14 cellular contexts compared by ENCODE assay signal in genomic region chr1:199102239-199102638, GRCh38.
A peak's percentile ranks its signal among the peaks of the same experiment; 100 is the strongest.
DNase-seq lines count a peak whose midpoint lies in the region; ATAC-seq lines count a peak whose summit lies in the region.
"Had no signal": no experiment of that assay in that cellular context is flagged by ENCODE, and none has a peak within 500 bp of the region (broad histone marks: within the 10 kb centered on the region; RNA-seq: fewer than 3 reads in every experiment).

No MANE protein-coding gene starts in this region.

- DNase-seq in stimulated activated naive CD8-positive, alpha-beta T cell treated with anti-CD3 and anti-CD28 coated beads, Interleukin-15, amount 100 ng/mL, for 72 hours: peak in 1 of 2 donors; percentile 40
- DNase-seq in stimulated activated naive CD8-positive, alpha-beta T cell treated with anti-CD3 and anti-CD28 coated beads, Interleukin-15, Interleukin-2, amounts not matched to agents 100 U/mL and 50 U/mL, for 24 hours: no peak
- DNase-seq in effector memory CD4-positive, alpha-beta T cell: no peak
- DNase-seq in GDM1 (lab: John Stamatoyannopoulos, UW) (no peak), glomerular visceral epithelial cell (ENCODE audit: extremely low spot score) (no peak), CD1c-positive myeloid dendritic cell (ENCODE audit: extremely low spot score) (no peak)
- DNase-seq: activated CD4-positive, alpha-beta T cell treated with anti-CD3 and anti-CD28 coated beads, Interleukin-2, amount 50 U/mL, for 1 hour; cerebellar nuclear complex; KBM-7; mesendoderm; stimulated activated naive CD4-positive, alpha-beta T cell treated with Interleukin-2 at 50 U/mL for 16 hours had no signal

- H3K27ac ChIP-seq in effector memory CD4-positive, alpha-beta T cell (ENCODE audit: insufficient read depth, low read length, poor library complexity, severe bottlenecking): no peak overlapping the region

- no peaks in the 10 kb centered on the region for H3K27me3 ChIP-seq in effector memory CD4-positive, alpha-beta T cell (replicated peaks; ENCODE audit: control insufficient read depth, insufficient read depth, low read length, poor library complexity, severe bottlenecking)

- no peak overlapping the region for H3K4me3 ChIP-seq in effector memory CD4-positive, alpha-beta T cell (ENCODE audit: insufficient read depth, low read depth, low read length, poor library complexity, severe bottlenecking)

- ATAC-seq in stimulated activated naive CD8-positive, alpha-beta T cell treated with anti-CD3 and anti-CD28 coated beads, Interleukin-15, amount 100 ng/mL, for 72 hours: peak; percentile 97
- ATAC-seq in stimulated activated naive CD8-positive, alpha-beta T cell treated with anti-CD3 and anti-CD28 coated beads, Interleukin-15, Interleukin-2, amounts not matched to agents 100 U/mL and 50 U/mL, for 24 hours: no peak
- peak; percentile 77 for ATAC-seq in GM21576 (IDR thresholded peaks at IDR 0.05; ENCODE audit: unreplicated experiment)
- peak; percentile 71 for ATAC-seq in HG03342 (IDR thresholded peaks at IDR 0.05; ENCODE audit: unreplicated experiment)

- peaks cover 12 to 23% of the 10 kb centered on the region in 2 donors for H3K9me3 Mint-ChIP-seq in stimulated activated naive CD8-positive, alpha-beta T cell treated with anti-CD3 and anti-CD28 coated beads, Interleukin-15, amount 100 ng/mL, for 72 hours

- H3K4me1 ChIP-seq in effector memory CD4-positive, alpha-beta T cell (ENCODE audit: control insufficient read depth, insufficient read depth, low read length, poor library complexity, severe bottlenecking): no peaks in the 10 kb centered on the region

- H3K4me1 Mint-ChIP-seq in stimulated activated naive CD8-positive, alpha-beta T cell treated with anti-CD3 and anti-CD28 coated beads, Interleukin-15, amount 100 ng/mL, for 72 hours: peaks cover 26% of the 10 kb centered on the region

- no peak overlapping the region for H3K27ac Mint-ChIP-seq in stimulated activated naive CD8-positive, alpha-beta T cell treated with anti-CD3 and anti-CD28 coated beads, Interleukin-15, amount 100 ng/mL, for 72 hours
- H3K27ac Mint-ChIP-seq: progenitor cell of endocrine pancreas had no signal

- no peaks in the 10 kb centered on the region for H3K27me3 Mint-ChIP-seq in stimulated activated naive CD8-positive, alpha-beta T cell treated with anti-CD3 and anti-CD28 coated beads, Interleukin-15, amount 100 ng/mL, for 72 hours
- H3K27me3 Mint-ChIP-seq: progenitor cell of endocrine pancreas had no signal

- no peaks in the 10 kb centered on the region for H3K36me3 ChIP-seq in effector memory CD4-positive, alpha-beta T cell (ENCODE audit: control insufficient read depth, insufficient read depth, low read length)

- H3K4me3 Mint-ChIP-seq in stimulated activated naive CD8-positive, alpha-beta T cell treated with anti-CD3 and anti-CD28 coated beads, Interleukin-15, amount 100 ng/mL, for 72 hours: no peak overlapping the region

- no peaks in the 10 kb centered on the region for H3K9me3 ChIP-seq in effector memory CD4-positive, alpha-beta T cell (ENCODE audit: control insufficient read depth, low read length)
